8 cellular contexts compared by ENCODE assay signal in genomic region chr7:140640060-140640611, GRCh38. TPM values are rescaled to one million over a fixed set of nuclear protein-coding genes. Genes with fewer than 3 reads are reported as not detected.
DNase-seq lines count a peak whose midpoint lies in the region; ATAC-seq lines count a peak whose summit lies in the region.

No MANE protein-coding gene starts in this region.

- H3K4me3 Mint-ChIP-seq in activated CD8-positive, alpha-beta memory T cell treated with anti-CD3 and anti-CD28 coated beads, Interleukin-2, amount 10 ng/mL, durations not matched to agents 7 days and 5 days, result peak overlapping the region; percentile 61
- H3K4me3 Mint-ChIP-seq in T-cell, result peak overlapping the region; percentile 83 to 88 (median 84)
- peak overlapping the region; percentile 82 to 94 (median 88) for H3K4me3 Mint-ChIP-seq in naive thymus-derived CD8-positive, alpha-beta T cell

- H3K27ac Mint-ChIP-seq in activated CD8-positive, alpha-beta memory T cell treated with anti-CD3 and anti-CD28 coated beads, Interleukin-2, amount 10 ng/mL, durations not matched to agents 7 days and 5 days, result no peak overlapping the region
- H3K27ac Mint-ChIP-seq in T-cell, result peak overlapping the region in 1 of 2 donors; percentile 40
- peak overlapping the region in 7 of 10 donors; percentile 16 to 69 (median 42) for H3K27ac Mint-ChIP-seq in naive thymus-derived CD8-positive, alpha-beta T cell

- POLR2A ChIA-PET in T-cell (lab: Charles Lee), result no interaction called here
- POLR2A ChIA-PET in naive thymus-derived CD8-positive, alpha-beta T cell (lab: Charles Lee), result no interaction called here

- H3K4me1 Mint-ChIP-seq in activated CD8-positive, alpha-beta memory T cell treated with anti-CD3 and anti-CD28 coated beads, Interleukin-2, amount 10 ng/mL, durations not matched to agents 7 days and 5 days, result peaks cover 11% of the 10 kb centered on the region
- H3K4me1 Mint-ChIP-seq in T-cell, result peaks cover 15 to 24% (median 21%) of the 10 kb centered on the region in 3 donors
- peaks cover 18 to 25% (median 22%) of the 10 kb centered on the region in 4 donors for H3K4me1 Mint-ChIP-seq in naive thymus-derived CD8-positive, alpha-beta T cell

- H3K36me3 Mint-ChIP-seq in activated CD8-positive, alpha-beta memory T cell treated with anti-CD3 and anti-CD28 coated beads, Interleukin-2, amount 10 ng/mL, durations not matched to agents 7 days and 5 days, result no peaks in the 10 kb centered on the region
- H3K36me3 Mint-ChIP-seq in T-cell, result no peaks in the 10 kb centered on the region
- peaks cover 0 to 6% (median 0%) of the 10 kb centered on the region in 3 donors for H3K36me3 Mint-ChIP-seq in naive thymus-derived CD8-positive, alpha-beta T cell

- no peak for DNase-seq in activated CD8-positive, alpha-beta memory T cell treated with anti-CD3 and anti-CD28 coated beads, Interleukin-2, amount 10 ng/mL, durations not matched to agents 7 days and 5 days
- DNase-seq in activated CD8-positive, alpha-beta memory T cell treated with anti-CD3 and anti-CD28 coated beads, Interleukin-2, amount 50 U/mL, for 48 hours, result no peak
- DNase-seq in T-cell (peak in 2 of 34 experiments; percentile 3), fibroblast of gingiva (ENCODE audit: low read depth) (peak; percentile 29), SHP77 treated with DMSO at 0.1 percent for 48 hours (lab: John Stamatoyannopoulos, UW) (no peak)
- peak in 1 of 10 donors; percentile 10 for DNase-seq in naive thymus-derived CD8-positive, alpha-beta T cell

- ATAC-seq in activated CD8-positive, alpha-beta memory T cell treated with anti-CD3 and anti-CD28 coated beads, Interleukin-2, amount 10 ng/mL, durations not matched to agents 7 days and 5 days, result peak; percentile 47
- ATAC-seq in T-cell (replicated peaks in 1 of 4) (peak; percentile 18 to 43 (median 38)), HG02981 (IDR thresholded peaks at IDR 0.05; ENCODE audit: unreplicated experiment) (no peak), GM19452 (IDR thresholded peaks at IDR 0.05; ENCODE audit: unreplicated experiment) (no peak)
- ATAC-seq in naive thymus-derived CD8-positive, alpha-beta T cell, result peak; percentile 49 to 60

- peaks cover 67% of the 10 kb centered on the region for H3K27me3 Mint-ChIP-seq in activated CD8-positive, alpha-beta memory T cell treated with anti-CD3 and anti-CD28 coated beads, Interleukin-2, amount 10 ng/mL, durations not matched to agents 7 days and 5 days
- peaks cover 61 to 70% of the 10 kb centered on the region in 2 donors for H3K27me3 Mint-ChIP-seq in T-cell
- H3K27me3 Mint-ChIP-seq in naive thymus-derived CD8-positive, alpha-beta T cell, result peaks cover 41 to 81% (median 48%) of the 10 kb centered on the region in 5 donors

- no peaks in the 10 kb centered on the region for H3K9me3 Mint-ChIP-seq in activated CD8-positive, alpha-beta memory T cell treated with anti-CD3 and anti-CD28 coated beads, Interleukin-2, amount 10 ng/mL, durations not matched to agents 7 days and 5 days (ENCODE audit: low read depth)
- no peaks in the 10 kb centered on the region for H3K9me3 Mint-ChIP-seq in T-cell
- H3K9me3 Mint-ChIP-seq in naive thymus-derived CD8-positive, alpha-beta T cell, result peaks cover 0 to 4% (median 0%) of the 10 kb centered on the region in 9 donors

- CTCF ChIA-PET in activated CD8-positive, alpha-beta memory T cell treated with anti-CD3 and anti-CD28 coated beads, Interleukin-2, amount 10 ng/mL, durations not matched to agents 7 days and 5 days (lab: Charles Lee), result no interaction called here
- CTCF ChIA-PET in T-cell (lab: Charles Lee), result interaction anchor here in 1 of 2 donors (0.6 kb wide), 1 partner anchor 76 kb away, joined by 4 read pairs; no protein-coding TSS in a partner anchor

RNA-seq across cellular contexts. Expression of gene DENND2A, which starts 0.5 kb away (rescaled TPM):
- total RNA-seq in activated CD8-positive, alpha-beta memory T cell treated with anti-CD3 and anti-CD28 coated beads, Interleukin-2, amount 10 ng/mL, durations not matched to agents 7 days and 5 days, result under 1 TPM in 1 of 2 experiments, not detected in 1; 0.32 TPM
- under 1 TPM in 1 of 5 donors, not detected in 4; 0.09 TPM for total RNA-seq in T-cell
- under 1 TPM in 1 of 2 experiments, not detected in 1; 0.10 TPM for total RNA-seq in naive thymus-derived CD8-positive, alpha-beta T cell
- polyA plus RNA-seq in naive thymus-derived CD8-positive, alpha-beta T cell, result not detected

RNA-seq across cellular contexts. Expression of gene ADCK2, which starts 32.6 kb away (rescaled TPM):
- total RNA-seq in activated CD8-positive, alpha-beta memory T cell treated with anti-CD3 and anti-CD28 coated beads, Interleukin-2, amount 10 ng/mL, durations not matched to agents 7 days and 5 days, result 10 to 100 TPM; 18.3 to 23.2 TPM
- total RNA-seq in T-cell, result 10 to 100 TPM; 16.3 to 23.3 (median 20.2) TPM
- total RNA-seq in naive thymus-derived CD8-positive, alpha-beta T cell, result 10 to 100 TPM; 16.4 to 17.1 TPM
- 10 to 100 TPM; 25.2 to 28.5 (median 27.4) TPM for polyA plus RNA-seq in naive thymus-derived CD8-positive, alpha-beta T cell

RNA-seq across cellular contexts. Expression of gene NDUFB2, which starts 56.4 kb away (rescaled TPM):
- 100 to 1,000 TPM; 165 to 170 TPM for total RNA-seq in activated CD8-positive, alpha-beta memory T cell treated with anti-CD3 and anti-CD28 coated beads, Interleukin-2, amount 10 ng/mL, durations not matched to agents 7 days and 5 days
- total RNA-seq in T-cell, result 100 to 1,000 TPM in 3 of 5 donors, 10 to 100 TPM in 2; 97.2 to 110 (median 103) TPM
- total RNA-seq in naive thymus-derived CD8-positive, alpha-beta T cell, result 100 to 1,000 TPM in 1 of 2 experiments, 10 to 100 TPM in 1; 98.5 to 103 TPM
- polyA plus RNA-seq in naive thymus-derived CD8-positive, alpha-beta T cell, result 100 to 1,000 TPM; 434 to 524 (median 517) TPM

Comparison
In these comparisons a context has a peak if more than half of its experiments do, and no peak if none do; other contexts are left out.
1. ATAC-seq: peak in activated CD8-positive, alpha-beta memory T cell treated with anti-CD3 and anti-CD28 coated beads, Interleukin-2, amount 10 ng/mL, durations not matched to agents 7 days and 5 days (single experiment), T-cell (4 of 4) and naive thymus-derived CD8-positive, alpha-beta T cell (2 of 2); none in HG02981 (single experiment) and GM19452 (single experiment).
2. Peak in every context shown above with its lines, with median percentiles within 50 percentile points of each other: H3K4me3 Mint-ChIP-seq.